Comparison of ENCODE assay signal across 10 cellular contexts in genomic region chr7:28155019-28155660, GRCh38. TPM values are rescaled to one million over a fixed set of nuclear protein-coding genes. Genes with fewer than 3 reads are reported as not detected.
DNase-seq lines count a peak whose midpoint lies in the region; ATAC-seq, FAIRE-seq and TF ChIP-seq lines count a peak whose summit lies in the region.
"Had no signal": no experiment of that assay in that cellular context is flagged by ENCODE, and none has a peak within 500 bp of the region (broad histone marks: within the 10 kb centered on the region; RNA-seq: fewer than 3 reads in every experiment).

No MANE protein-coding gene starts in this region.

- FAIRE-seq in GM18507 (lab: Jason Lieb, UNC), result peak; percentile 89
- FAIRE-seq: endothelial cell of umbilical vein, K562 had no signal

- peaks cover 77% of the 10 kb centered on the region for H3K4me1 ChIP-seq in KMS-11 (ENCODE audit: low read depth, poor library complexity, severe bottlenecking)

- TF ChIP-seq CTCF in KMS-11 (conservative IDR thresholded peaks at IDR 0.05; ENCODE audit: low read depth, low read length) (no peak), omental fat pad (IDR thresholded peaks at IDR 0.05) (no peak)

- H3K27me3 ChIP-seq in KMS-11 (ENCODE audit: insufficient read depth, low read depth) (no peaks in the 10 kb centered on the region), layer of hippocampus (ENCODE audit: control insufficient read depth, insufficient read depth, low read length) (no peaks in the 10 kb centered on the region)

- DNase-seq in GM18507 (ENCODE audit: extremely low spot score, insufficient read length, low read depth) (no peak), omental fat pad (ENCODE audit: low spot score) (no peak), ecto neural progenitor cell (ENCODE audit: low spot score) (no peak), cerebellar nuclear complex (lab: John Stamatoyannopoulos, UW) (no peak), GOT3 (lab: John Stamatoyannopoulos, UW) (no peak)

- ATAC-seq in GM21619 (IDR thresholded peaks at IDR 0.05; ENCODE audit: unreplicated experiment) (peak; percentile 65), omental fat pad (ENCODE audit: low FRiP score) (no peak)
- ATAC-seq: K562 had no signal

- no peak overlapping the region for H3K9ac ChIP-seq in KMS-11

- no peaks in the 10 kb centered on the region for H4K20me1 ChIP-seq in KMS-11 (ENCODE audit: insufficient read depth)

- H2AFZ ChIP-seq in KMS-11 (ENCODE audit: low read depth), result no peak overlapping the region

- H3K4me3 ChIP-seq in KMS-11 (IDR thresholded peaks at IDR 0.05; ENCODE audit: insufficient read depth, low read depth, low read length), result no peak overlapping the region
- H3K4me3 ChIP-seq: K562 had no signal

- peaks cover 13% of the 10 kb centered on the region; the same call in 1 of the 2 replicates for H3K79me2 ChIP-seq in KMS-11 (ENCODE audit: insufficient read depth, low read depth)

- H3K36me3 ChIP-seq in KMS-11 (ENCODE audit: insufficient read depth), result no peaks in the 10 kb centered on the region

- peak overlapping the region; percentile 32 for H3K27ac ChIP-seq in KMS-11
- H3K27ac ChIP-seq in layer of hippocampus (ENCODE audit: low read depth, low read length), result peak overlapping the region; percentile 35

- H3K4me2 ChIP-seq in KMS-11, result peak overlapping the region; percentile 82

RNA-seq across cellular contexts. Expression of gene JAZF1, which starts 25.5 kb away (rescaled TPM):
- total RNA-seq in omental fat pad, result 10 to 100 TPM; 12.1 to 15.3 (median 12.8) TPM
